Comparison of ENCODE assay signal across 8 cellular contexts in the genomic region with DNA sequence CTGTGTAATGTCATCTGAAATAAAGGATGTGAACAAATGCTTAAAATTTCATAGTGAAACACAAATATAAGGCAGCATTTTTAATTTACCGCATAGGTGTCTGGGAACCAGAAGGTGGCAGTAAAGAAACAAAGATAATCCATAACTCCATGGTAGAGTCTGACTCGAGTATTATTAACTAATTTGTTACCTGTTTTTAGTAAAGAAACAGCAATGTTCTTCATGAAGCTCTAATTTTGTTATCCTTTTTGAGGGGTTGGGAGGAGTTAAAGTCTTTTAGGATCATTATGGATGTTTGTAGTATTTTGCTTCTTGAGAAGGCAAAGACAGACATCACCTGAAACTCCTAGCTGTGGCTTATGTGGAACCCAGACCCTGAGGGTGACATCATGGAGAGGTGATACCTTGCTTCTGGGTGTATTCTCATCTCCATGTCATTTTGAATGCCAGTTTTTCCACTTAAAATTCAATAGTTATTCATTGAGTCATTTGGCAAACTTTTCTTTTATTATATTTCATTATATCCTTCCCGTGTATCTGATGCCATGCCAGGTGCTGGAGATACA.
DNase-seq lines count a peak whose midpoint lies in the region; ATAC-seq and TF ChIP-seq lines count a peak whose summit lies in the region.

No MANE protein-coding gene starts in this region.

- TF ChIP-seq POLR2A in erythroblast (IDR thresholded peaks at IDR 0.05; ENCODE audit: low read length) = no peak

- no peaks in the 10 kb centered on the region for H3K27me3 Mint-ChIP-seq in neural crest cell (ENCODE audit: low read depth)

- ATAC-seq in HG03025 (IDR thresholded peaks at IDR 0.05; ENCODE audit: low FRiP score, unreplicated experiment) = no peak

- H3K27ac Mint-ChIP-seq in neural crest cell (ENCODE audit: unreplicated experiment) = no peak overlapping the region

- DNase-seq in DMS153 treated with DMSO at 0.1 percent for 48 hours (lab: John Stamatoyannopoulos, UW; ENCODE audit: unreplicated experiment) = peak; percentile 57
- peak; percentile 56 for DNase-seq in HT-29 (ENCODE audit: low spot score)
- peak; percentile 6 to 26 for DNase-seq in SHP77 (lab: John Stamatoyannopoulos, UW)
- DNase-seq in erythroblast (lab: John Stamatoyannopoulos, UW) = peak; percentile 5 to 52
- no peak for DNase-seq in neural crest cell (ENCODE audit: low read depth, low spot score)
- DNase-seq in occipital lobe (lab: John Stamatoyannopoulos, UW) = no peak
- no peak for DNase-seq in NCI-H446 treated with DMSO at 0.1 percent for 48 hours (lab: John Stamatoyannopoulos, UW)

- peaks cover 13% of the 10 kb centered on the region for H3K36me3 Mint-ChIP-seq in neural crest cell (ENCODE audit: low read depth)

- peaks cover 15% of the 10 kb centered on the region for H3K4me1 Mint-ChIP-seq in neural crest cell

- peaks cover 2% of the 10 kb centered on the region for H3K9me3 Mint-ChIP-seq in neural crest cell

- TF ChIP-seq CTCF in neural crest cell (conservative IDR thresholded peaks at IDR 0.05) = peak; percentile 83

- H3K4me3 Mint-ChIP-seq in neural crest cell = no peak overlapping the region

Comparison
In these comparisons a context has a peak if more than half of its experiments do, and no peak if none do; other contexts are left out.
1. DNase-seq: peak in DMS153 treated with DMSO at 0.1 percent for 48 hours (single experiment), HT-29 (single experiment), SHP77 (2 of 2) and erythroblast (2 of 2); none in neural crest cell (single experiment), occipital lobe (single experiment) and NCI-H446 treated with DMSO at 0.1 percent for 48 hours (single experiment).